In genomic region chr10:32189400-32190084, GRCh38 we compare ENCODE assay signal across 10 cellular contexts.
DNase-seq lines count a peak whose midpoint lies in the region; ATAC-seq and TF ChIP-seq lines count a peak whose summit lies in the region.
"Had no signal": no experiment of that assay in that cellular context is flagged by ENCODE, and none has a peak within 500 bp of the region (broad histone marks: within the 10 kb centered on the region; RNA-seq: fewer than 3 reads in every experiment).

No MANE protein-coding gene starts in this region.

- H3K4me2 ChIP-seq in parathyroid adenoma (ENCODE audit: low read length) = no peak overlapping the region

- H3K9me3 ChIP-seq in parathyroid adenoma (ENCODE audit: control insufficient read depth, low read length) = no peaks in the 10 kb centered on the region

- H3K27ac ChIP-seq in parathyroid adenoma = no peak overlapping the region

- no peaks in the 10 kb centered on the region for H3K9me3 Mint-ChIP-seq in activated naive CD8-positive, alpha-beta T cell treated with anti-CD3 and anti-CD28 coated beads for 36 hours

- ATAC-seq in GM21526 (IDR thresholded peaks at IDR 0.05; ENCODE audit: low FRiP score, unreplicated experiment) (no peak), GM21515 (IDR thresholded peaks at IDR 0.05; ENCODE audit: unreplicated experiment) (no peak)

- no peaks in the 10 kb centered on the region for H3K27me3 Mint-ChIP-seq in activated naive CD8-positive, alpha-beta T cell treated with anti-CD3 and anti-CD28 coated beads for 36 hours

- no peak overlapping the region for H3K4me3 Mint-ChIP-seq in activated naive CD8-positive, alpha-beta T cell treated with anti-CD3 and anti-CD28 coated beads for 36 hours

- H3K36me3 Mint-ChIP-seq in activated naive CD8-positive, alpha-beta T cell treated with anti-CD3 and anti-CD28 coated beads for 36 hours = no peaks in the 10 kb centered on the region

- peaks cover 3% of the 10 kb centered on the region for H3K4me1 Mint-ChIP-seq in activated naive CD8-positive, alpha-beta T cell treated with anti-CD3 and anti-CD28 coated beads for 36 hours

- no peak overlapping the region for H3K27ac Mint-ChIP-seq in activated naive CD8-positive, alpha-beta T cell treated with anti-CD3 and anti-CD28 coated beads for 36 hours

- H3K4me1 ChIP-seq in parathyroid adenoma = no peaks in the 10 kb centered on the region

- H3K36me3 ChIP-seq in parathyroid adenoma (ENCODE audit: control insufficient read depth, insufficient read depth, low read length) = no peaks in the 10 kb centered on the region

- DNase-seq in NOMO-1 (lab: John Stamatoyannopoulos, UW; ENCODE audit: unreplicated experiment in 2 of 2) (peak; percentile 7 to 37), fibroblast of gingiva (ENCODE audit: low read depth) (peak; percentile 9), head of caudate nucleus (no peak)
- no peak for DNase-seq in activated naive CD8-positive, alpha-beta T cell treated with anti-CD3 and anti-CD28 coated beads for 36 hours
- DNase-seq: activated CD4-positive, alpha-beta T cell treated with anti-CD3 and anti-CD28 coated beads for 1 hour; NCI-H2171 had no signal

- peak overlapping the region; percentile 7 for H2AFZ ChIP-seq in parathyroid adenoma

- TF ChIP-seq CTCF in GM12872 (IDR thresholded peaks at IDR 0.05; ENCODE audit: insufficient read depth, low read depth, low read length) (0 out of 3 replicates have a peak, but pooled peaks have one; percentile 5), parathyroid adenoma (IDR thresholded peaks at IDR 0.05) (peak; percentile 10)

- intact Hi-C loops in head of caudate nucleus (cut with DNase I) = loop anchor here (5.0 kb wide), 2 partner anchors 158 to 178 kb away; partner anchors contain the start of gene EPC1

- H3K27me3 ChIP-seq in parathyroid adenoma (ENCODE audit: control insufficient read depth, insufficient read depth, low read length) = no peaks in the 10 kb centered on the region

- no peaks in the 10 kb centered on the region for H3K79me2 ChIP-seq in parathyroid adenoma

- no peak overlapping the region for H3K4me3 ChIP-seq in parathyroid adenoma (ENCODE audit: low read depth, low read length)

- H3K9ac ChIP-seq in parathyroid adenoma = no peak overlapping the region

Comparison
In these comparisons a context has a peak if more than half of its experiments do, and no peak if none do; other contexts are left out.
1. DNase-seq: peak in NOMO-1 (2 of 2) and fibroblast of gingiva (single experiment); none in activated naive CD8-positive, alpha-beta T cell treated with anti-CD3 and anti-CD28 coated beads for 36 hours (single experiment) and head of caudate nucleus (0 of 42).